ENCODE assay signal across 14 cellular contexts in the genomic region with DNA sequence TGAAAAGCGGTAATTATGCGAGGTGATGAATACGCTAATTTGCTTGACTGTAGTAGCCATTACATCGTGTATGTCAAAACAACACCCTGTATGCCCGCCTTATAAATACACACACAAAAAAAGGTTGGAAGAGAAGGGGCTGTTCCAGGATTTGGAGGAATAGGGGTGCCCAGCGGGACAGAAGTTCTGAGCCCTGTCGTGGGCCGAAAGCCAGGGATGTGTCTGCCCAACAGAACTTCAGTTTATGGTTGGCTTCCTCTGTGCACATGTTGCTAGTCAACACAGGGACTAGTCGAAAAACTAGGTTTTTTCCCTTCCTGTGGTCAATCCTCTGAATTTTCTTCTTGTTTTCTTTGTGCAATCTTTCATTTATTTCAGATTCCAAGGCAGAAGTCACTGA.
DNase-seq lines count a peak whose midpoint lies in the region; ATAC-seq and TF ChIP-seq lines count a peak whose summit lies in the region.
"Had no signal": no experiment of that assay in that cellular context is flagged by ENCODE, and none has a peak within 500 bp of the region (broad histone marks: within the 10 kb centered on the region; RNA-seq: fewer than 3 reads in every experiment).

No MANE protein-coding gene starts in this region.

- no peak for ATAC-seq in gastroesophageal sphincter
- ATAC-seq: CD8-positive, alpha-beta T cell had no signal

- peaks cover 46% of the 10 kb centered on the region for H3K4me1 Mint-ChIP-seq in chondrocyte (ENCODE audit: low read depth)

- H3K9me3 Mint-ChIP-seq in chondrocyte (ENCODE audit: low read depth): no peaks in the 10 kb centered on the region
- H3K9me3 Mint-ChIP-seq: CD8-positive, alpha-beta T cell; HFFc6 had no signal

- peak overlapping the region; percentile 92 for H3K4me2 ChIP-seq in BLaER1

- 95 to 97% methylated on average over 7 to 8 of the region's 9 CpGs for WGBS in gastroesophageal sphincter (ENCODE audit: low coverage in 1 of 2), 2 donors

- peak overlapping the region; percentile 57 for H3K27ac Mint-ChIP-seq in chondrocyte (ENCODE audit: unreplicated experiment)
- H3K27ac Mint-ChIP-seq: CD8-positive, alpha-beta T cell; HFFc6 had no signal

- H3K27me3 ChIP-seq in BLaER1 (no peaks in the 10 kb centered on the region), subcutaneous abdominal adipose tissue (ENCODE audit: control insufficient read depth in 5 of 5, insufficient read depth in 4 of 5, low read length in 5 of 5) (no peaks in the 10 kb centered on the region), gastroesophageal sphincter (no peaks in the 10 kb centered on the region)

- H3K9ac ChIP-seq in BLaER1: peak overlapping the region; percentile 62; the same call in 1 of the 2 replicates
- no peak overlapping the region for H3K9ac ChIP-seq in subcutaneous abdominal adipose tissue (ENCODE audit: low read length in 5 of 5)

- TF ChIP-seq EP300 in gastroesophageal sphincter (IDR thresholded peaks at IDR 0.05): no peak

- H3K9me3 ChIP-seq in BLaER1 (no peaks in the 10 kb centered on the region), subcutaneous abdominal adipose tissue (ENCODE audit: control insufficient read depth in 5 of 5, low read length in 5 of 5) (no peaks in the 10 kb centered on the region), gastroesophageal sphincter (no peaks in the 10 kb centered on the region)

- H3K4me3 Mint-ChIP-seq in chondrocyte (ENCODE audit: unreplicated experiment): no peak overlapping the region
- H3K4me3 Mint-ChIP-seq: CD8-positive, alpha-beta T cell; HFFc6 had no signal

- H4K20me1 ChIP-seq in BLaER1: no peaks in the 10 kb centered on the region

- H3K4me1 ChIP-seq in BLaER1 (peaks cover 91% of the 10 kb centered on the region), subcutaneous abdominal adipose tissue (ENCODE audit: control insufficient read depth in 5 of 5, insufficient read depth in 5 of 5, low read length in 5 of 5) (peaks cover 9 to 70% (median 69%) of the 10 kb centered on the region in 5 donors), gastroesophageal sphincter (peaks cover 0 to 11% (median 3%) of the 10 kb centered on the region in 3 donors)

- TF ChIP-seq CTCF in chondrocyte (IDR thresholded peaks at IDR 0.05) (no peak), gastroesophageal sphincter (IDR thresholded peaks at IDR 0.05) (no peak)

- peak overlapping the region; percentile 85 for H3K27ac ChIP-seq in BLaER1
- peak overlapping the region; percentile 72 for H3K27ac ChIP-seq in subcutaneous abdominal adipose tissue (ENCODE audit: low read depth, low read length)
- no peak overlapping the region for H3K27ac ChIP-seq in gastroesophageal sphincter
- H3K27ac ChIP-seq: C4-2B, HL-60 had no signal

- no peaks in the 10 kb centered on the region for H3K27me3 Mint-ChIP-seq in chondrocyte (ENCODE audit: low read depth)

- peak; percentile 52 for DNase-seq in NCI-H446 treated with DMSO at 0.1 percent for 48 hours (lab: John Stamatoyannopoulos, UW)
- no peak for DNase-seq in chondrocyte (ENCODE audit: low spot score)
- DNase-seq in DMS114 treated with DMSO at 0.1 percent for 48 hours (lab: John Stamatoyannopoulos, UW; ENCODE audit: unreplicated experiment): no peak
- no peak for DNase-seq in AG20443 (ENCODE audit: low spot score)
- DNase-seq: 8988T; CD8-positive, alpha-beta T cell; COR-L47; HCEC 1CT; HFFc6 had no signal

- H3K36me3 Mint-ChIP-seq in chondrocyte (ENCODE audit: low read depth): no peaks in the 10 kb centered on the region
- H3K36me3 Mint-ChIP-seq: CD8-positive, alpha-beta T cell had no signal

- TF ChIP-seq POLR2A in gastroesophageal sphincter (IDR thresholded peaks at IDR 0.05): no peak

- H3K4me3 ChIP-seq in BLaER1 (no peak overlapping the region), subcutaneous abdominal adipose tissue (ENCODE audit: low read depth in 1 of 5, low read length in 5 of 5) (no peak overlapping the region), gastroesophageal sphincter (no peak overlapping the region)

- no peaks in the 10 kb centered on the region for H3K36me3 ChIP-seq in BLaER1
- H3K36me3 ChIP-seq in subcutaneous abdominal adipose tissue (ENCODE audit: control insufficient read depth in 5 of 5, insufficient read depth in 5 of 5, low read length in 5 of 5): no peaks in the 10 kb centered on the region
- no peaks in the 10 kb centered on the region for H3K36me3 ChIP-seq in gastroesophageal sphincter

Comparison
In these comparisons a context has a peak if more than half of its experiments do, and no peak if none do; other contexts are left out.
1. H3K27ac ChIP-seq: peak in BLaER1 (single experiment) and subcutaneous abdominal adipose tissue (single experiment); none in gastroesophageal sphincter (0 of 4).